15 cellular contexts compared by ENCODE assay signal in the genomic region with DNA sequence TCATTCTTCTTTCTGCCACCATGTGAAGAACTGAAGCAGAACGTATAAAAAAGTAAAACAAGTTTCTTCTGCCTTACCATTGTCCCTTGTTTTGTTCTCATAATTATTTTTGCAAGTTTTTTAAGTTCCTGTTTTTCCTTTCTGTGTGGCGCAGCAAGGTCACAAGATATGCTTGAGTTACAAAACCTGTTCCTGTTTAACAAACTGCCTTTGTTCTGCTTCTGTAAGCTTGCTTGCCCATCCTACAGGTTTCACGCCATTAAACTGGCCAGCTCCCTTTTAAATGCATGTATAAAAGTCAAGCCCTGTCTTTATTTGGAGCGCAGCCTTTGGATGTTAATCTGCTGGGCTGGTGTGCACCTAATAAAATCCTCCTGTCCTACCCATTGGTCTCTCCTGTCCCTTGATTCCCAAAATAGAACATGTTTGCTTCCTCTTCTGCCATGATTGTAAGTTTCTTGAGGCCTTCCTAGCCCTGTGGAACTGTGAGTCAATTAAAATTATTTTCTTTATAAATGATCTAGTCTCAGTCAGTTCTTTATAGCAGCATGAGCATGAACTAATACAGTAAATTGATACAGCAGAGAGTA.
DNase-seq lines count a peak whose midpoint lies in the region; ATAC-seq and TF ChIP-seq lines count a peak whose summit lies in the region.
"Had no signal": no experiment of that assay in that cellular context is flagged by ENCODE, and none has a peak within 500 bp of the region (broad histone marks: within the 10 kb centered on the region; RNA-seq: fewer than 3 reads in every experiment).

No MANE protein-coding gene starts in this region.

- H3K9me3 ChIP-seq in suprapubic skin: peaks cover 2% of the 10 kb centered on the region

- no peak for TF ChIP-seq CTCF in suprapubic skin (IDR thresholded peaks at IDR 0.05)

- 85% methylated on average over 4 of the region's 4 CpGs for WGBS in suprapubic skin

- peaks cover 11% of the 10 kb centered on the region for H3K9me3 Mint-ChIP-seq in memory B cell

- H3K36me3 Mint-ChIP-seq in memory B cell: no peaks in the 10 kb centered on the region

- no peak for TF ChIP-seq POLR2A in suprapubic skin (IDR thresholded peaks at IDR 0.05)

- no peak overlapping the region for H3K27ac Mint-ChIP-seq in memory B cell
- H3K27ac Mint-ChIP-seq: CD4-positive, alpha-beta T cell had no signal

- H3K36me3 ChIP-seq in suprapubic skin: no peaks in the 10 kb centered on the region

- ATAC-seq in memory B cell (ENCODE audit: low read depth) (peak; percentile 14), GM18870 (IDR thresholded peaks at IDR 0.05; ENCODE audit: unreplicated experiment) (no peak)
- ATAC-seq: K562, SK-N-SH treated with all-trans-retinoic acid at 6 μM for 48 hours had no signal

- H3K27me3 ChIP-seq in suprapubic skin: no peaks in the 10 kb centered on the region

- no peak for TF ChIP-seq EP300 in suprapubic skin (IDR thresholded peaks at IDR 0.05)

- H3K4me3 ChIP-seq in suprapubic skin: no peak overlapping the region
- H3K4me3 ChIP-seq: K562, PC-9 had no signal

- peak; percentile 55 for DNase-seq in CD1c-positive myeloid dendritic cell (ENCODE audit: extremely low spot score)
- peak; percentile 88 for DNase-seq in MV-4-11 (lab: John Stamatoyannopoulos, UW)
- DNase-seq in SIG-M5 (lab: John Stamatoyannopoulos, UW): peak; percentile 30
- no peak for DNase-seq in memory B cell (ENCODE audit: low spot score in 2 of 2)
- no peak for DNase-seq in activated gamma-delta T cell treated with Interleukin-2 at 50 U/mL for 16 hours
- no peak for DNase-seq in occipital lobe (lab: John Stamatoyannopoulos, UW)
- no peak for DNase-seq in suprapubic skin (ENCODE audit: low spot score in 2 of 2)
- DNase-seq: Calu3; CD4-positive, alpha-beta T cell; NCI-H2029; NCI-H510A treated with DMSO at 0.1 percent for 48 hours; PC-9 had no signal

- H3K27me3 Mint-ChIP-seq in memory B cell: no peaks in the 10 kb centered on the region
- H3K27me3 Mint-ChIP-seq: CD4-positive, alpha-beta T cell had no signal

- H3K4me3 Mint-ChIP-seq in memory B cell: no peak overlapping the region
- H3K4me3 Mint-ChIP-seq: CD4-positive, alpha-beta T cell had no signal

- no peak overlapping the region for H3K27ac ChIP-seq in suprapubic skin
- H3K27ac ChIP-seq: PC-9 had no signal

- no peaks in the 10 kb centered on the region for H3K4me1 Mint-ChIP-seq in memory B cell

- no peaks in the 10 kb centered on the region for H3K4me1 ChIP-seq in suprapubic skin

Comparison
In these comparisons a context has a peak if more than half of its experiments do, and no peak if none do; other contexts are left out.
1. DNase-seq: peak in CD1c-positive myeloid dendritic cell (single experiment), MV-4-11 (single experiment) and SIG-M5 (single experiment); none in memory B cell (0 of 2), activated gamma-delta T cell treated with Interleukin-2 at 50 U/mL for 16 hours (single experiment), occipital lobe (single experiment) and suprapubic skin (0 of 2).